Comparison of ENCODE assay signal across 25 cellular contexts in genomic region chr19:5881543-5882299, GRCh38. TPM values are rescaled to one million over a fixed set of nuclear protein-coding genes. Genes with fewer than 3 reads are reported as not detected.
A peak's percentile ranks its signal among the peaks of the same experiment; 100 is the strongest.
DNase-seq lines count a peak whose midpoint lies in the region; ATAC-seq and TF ChIP-seq lines count a peak whose summit lies in the region.
"Had no signal": no experiment of that assay in that cellular context is flagged by ENCODE, and none has a peak within 500 bp of the region (broad histone marks: within the 10 kb centered on the region; RNA-seq: fewer than 3 reads in every experiment).

No MANE protein-coding gene starts in this region.

- H2AFZ ChIP-seq in IMR-90 (replicated peaks; ENCODE audit: low read length, poor library complexity) (no peak overlapping the region), H9 (ENCODE audit: low read length) (no peak overlapping the region)

- TF ChIP-seq POLR2A in IMR-90 (IDR thresholded peaks at IDR 0.05; ENCODE audit: low read depth, low read length) = no peak

- ATAC-seq in IMR-90 (ENCODE audit: low read depth) = no peak
- ATAC-seq in left lung = no peak
- ATAC-seq in left colon = no peak
- ATAC-seq: Right ventricle myocardium inferior, upper lobe of right lung had no signal

- no peaks in the 10 kb centered on the region; a peak in 1 of 5 replicates for H3K9me3 Mint-ChIP-seq in H9
- H3K9me3 Mint-ChIP-seq: activated CD4-positive, alpha-beta memory T cell treated with anti-CD3 and anti-CD28 coated beads, Interleukin-2, amount 10 ng/mL, durations not matched to agents 7 days and 5 days; T-helper 1 cell treated with Interleukin-12 subunit alpha and Interleukin-12 subunit beta and Interleukin-4 antibody, amounts not matched to agents 30 μg/mL and 1 μg/mL, for 36 hours had no signal

- H3K4me2 ChIP-seq in IMR-90 (ENCODE audit: low read depth, low read length) = no peak overlapping the region
- no peak overlapping the region for H3K4me2 ChIP-seq in H9 (ENCODE audit: insufficient read depth, insufficient read length, low read length)

- no peak overlapping the region for H3K9ac ChIP-seq in IMR-90 (ENCODE audit: low read depth, low read length)
- H3K9ac ChIP-seq in muscle layer of colon (ENCODE audit: low read length) = no peak overlapping the region
- no peak overlapping the region for H3K9ac ChIP-seq in H9 (ENCODE audit: extremely low read depth, insufficient read length, low read length)

- H3K23ac ChIP-seq in IMR-90 (ENCODE audit: low read depth, low read length) (no peak overlapping the region), H9 (ENCODE audit: insufficient read length, low read depth, low read length) (no peak overlapping the region)

- no peak overlapping the region for H3K27ac Mint-ChIP-seq in H9
- H3K27ac Mint-ChIP-seq: activated CD4-positive, alpha-beta memory T cell treated with anti-CD3 and anti-CD28 coated beads, Interleukin-2, amount 10 ng/mL, durations not matched to agents 7 days and 5 days; nephron progenitor cell; T-helper 1 cell treated with Interleukin-12 subunit alpha and Interleukin-12 subunit beta and Interleukin-4 antibody, amounts not matched to agents 30 μg/mL and 1 μg/mL, for 36 hours had no signal

- TF ChIP-seq RAD21 in IMR-90 (IDR thresholded peaks at IDR 0.05; ENCODE audit: low read length) = no peak

- no peak overlapping the region for H2BK12ac ChIP-seq in H9 (ENCODE audit: insufficient read length, low read depth, low read length)

- H2BK5ac ChIP-seq in IMR-90 (ENCODE audit: low read depth, low read length, poor library complexity, severe bottlenecking) (no peak overlapping the region), H9 (ENCODE audit: insufficient read length, low read length) (no peak overlapping the region)

- H3K27ac ChIP-seq in IMR-90 (ENCODE audit: insufficient read depth, low read length) (no peak overlapping the region), muscle layer of colon (ENCODE audit: low read depth, low read length) (peak overlapping the region; percentile 17), left lung (no peak overlapping the region), H9 (ENCODE audit: insufficient read length, low read depth, low read length) (no peak overlapping the region)
- H3K27ac ChIP-seq: upper lobe of right lung, VCaP had no signal

- CTCF ChIA-PET in IMR-90 (lab: Yijun Ruan, JAX) = no interaction called here

- H4K8ac ChIP-seq in IMR-90 (ENCODE audit: low read depth in 2 of 2, low read length in 2 of 2) (no peak overlapping the region), H9 (replicated peaks; ENCODE audit: insufficient read length, low read depth, low read length) (no peak overlapping the region)

- intact Hi-C loops in IMR-90 (cut with micrococcal nuclease) (no loop called here), left lung (cut with DNase I) (no loop called here), left colon (cut with DNase I, micrococcal nuclease) (no loop called here)

- H3K4me3 ChIP-seq in IMR-90 (ENCODE audit: insufficient read depth, low read depth, low read length) = no peak overlapping the region
- no peak overlapping the region for H3K4me3 ChIP-seq in muscle layer of colon (ENCODE audit: low read depth in 1 of 2, low read length in 2 of 2)
- no peak overlapping the region for H3K4me3 ChIP-seq in left lung
- H3K4me3 ChIP-seq: MG63, stomach, upper lobe of right lung had no signal

- H3K4me1 ChIP-seq in IMR-90 (ENCODE audit: control insufficient read depth, insufficient read depth, low read length) (peaks cover 13% of the 10 kb centered on the region), muscle layer of colon (ENCODE audit: insufficient read depth, low read length) (peaks cover 20% of the 10 kb centered on the region), left lung (peaks cover 0 to 5% of the 10 kb centered on the region in 2 donors), H9 (ENCODE audit: insufficient read depth, low read length) (no peaks in the 10 kb centered on the region)

- H3K27me3 ChIP-seq in IMR-90 (ENCODE audit: control insufficient read depth, insufficient read depth, low read length) (no peaks in the 10 kb centered on the region), muscle layer of colon (ENCODE audit: control insufficient read depth in 1 of 2, insufficient read depth in 2 of 2, low read length in 2 of 2) (no peaks in the 10 kb centered on the region), left lung (peaks cover 0 to 60% of the 10 kb centered on the region in 2 donors), H9 (ENCODE audit: insufficient read depth, low read length) (no peaks in the 10 kb centered on the region)
- H3K27me3 ChIP-seq: MG63, upper lobe of right lung had no signal

- 59% methylated on average over 4 of the region's 19 CpGs; no CpG with 5 or more reads in 1 of the 2 experiments for WGBS in IMR-90 (ENCODE audit: extremely low coverage in 2 of 2, insufficient read length in 1 of 2), 2 experiments
- WGBS in H9 (ENCODE audit: extremely low coverage, insufficient read length, low lambda C conversion rate) = no CpG with 5 or more reads among the region's 19 CpGs

- H3K9me3 ChIP-seq in IMR-90 (ENCODE audit: control insufficient read depth, insufficient read depth, low read length) = no peaks in the 10 kb centered on the region
- no peaks in the 10 kb centered on the region for H3K9me3 ChIP-seq in muscle layer of colon (ENCODE audit: low read length)
- no peaks in the 10 kb centered on the region for H3K9me3 ChIP-seq in left lung
- no peaks in the 10 kb centered on the region for H3K9me3 ChIP-seq in H9 (ENCODE audit: control insufficient read depth, low read depth, low read length)
- H3K9me3 ChIP-seq: MG63, stomach, upper lobe of right lung had no signal

- in situ Hi-C loops in IMR-90 (cut with MboI; ENCODE audit: low sequenced_read_pairs) = no loop called here

- no peak overlapping the region for H3T11ph ChIP-seq in H9 (ENCODE audit: low read length)

- H3K79me1 ChIP-seq in IMR-90 (ENCODE audit: low read depth in 1 of 2, low read length in 2 of 2) (no peaks in the 10 kb centered on the region), H9 (ENCODE audit: insufficient read depth, low read depth, low read length, poor library complexity, severe bottlenecking) (no peaks in the 10 kb centered on the region)

- H3K36me3 Mint-ChIP-seq in H9 (ENCODE audit: insufficient read depth in 1 of 3, low read depth in 3 of 3) = no peaks in the 10 kb centered on the region

- H3K14ac ChIP-seq in IMR-90 (replicated peaks; ENCODE audit: low read depth, low read length) (no peak overlapping the region), H9 (ENCODE audit: insufficient read depth, low read length) (no peak overlapping the region)

- no peak for TF ChIP-seq CTCF in IMR-90 (conservative IDR thresholded peaks at IDR 0.05; ENCODE audit: low read depth, low read length)
- no peak for TF ChIP-seq CTCF in left lung (IDR thresholded peaks at IDR 0.05)
- TF ChIP-seq CTCF in H9 (conservative IDR thresholded peaks at IDR 0.05) = no peak

- peak; percentile 23 for DNase-seq in DMS79 treated with DMSO at 0.1 percent for 48 hours (lab: John Stamatoyannopoulos, UW)
- no peak for DNase-seq in DMS79 (lab: John Stamatoyannopoulos, UW)
- no peak for DNase-seq in IMR-90
- peak; percentile 43 to 62 for DNase-seq in NCI-H524 (lab: John Stamatoyannopoulos, UW)
- no peak for DNase-seq in left lung
- DNase-seq in H9 = no peak
- DNase-seq in left colon = no peak
- DNase-seq: activated CD4-positive, alpha-beta memory T cell treated with anti-CD3 and anti-CD28 coated beads, Interleukin-2, amount 10 ng/mL, durations not matched to agents 7 days and 5 days; activated naive CD4-positive, alpha-beta T cell; amniotic stem cell; central memory CD4-positive, alpha-beta T cell; MG63; NCI-H1930; nephron progenitor cell; small intestine; stimulated activated CD4-positive, alpha-beta T cell treated with anti-CD3 and anti-CD28 coated beads, Interleukin-4, amount 100 ng/mL, for 1 hour; stomach; upper lobe of right lung had no signal

- no peak overlapping the region for H3K4me3 Mint-ChIP-seq in H9
- H3K4me3 Mint-ChIP-seq: activated CD4-positive, alpha-beta memory T cell treated with anti-CD3 and anti-CD28 coated beads, Interleukin-2, amount 10 ng/mL, durations not matched to agents 7 days and 5 days; nephron progenitor cell; T-helper 1 cell treated with Interleukin-12 subunit alpha and Interleukin-12 subunit beta and Interleukin-4 antibody, amounts not matched to agents 30 μg/mL and 1 μg/mL, for 36 hours had no signal

- H3K56ac ChIP-seq in IMR-90 (ENCODE audit: extremely low read depth, insufficient read depth, low read length) (no peak overlapping the region), H9 (ENCODE audit: insufficient read length, low read depth, low read length) (no peak overlapping the region)

- H2AK5ac ChIP-seq in IMR-90 (ENCODE audit: low read depth, low read length) (peak overlapping the region; percentile 36; the same call in 1 of the 2 replicates), H9 (ENCODE audit: insufficient read length, low read length) (no peak overlapping the region)

- POLR2A ChIA-PET in IMR-90 (lab: Charles Lee; ENCODE audit: unreplicated experiment) = no interaction called here

- H2BK120ac ChIP-seq in IMR-90 (ENCODE audit: low read depth, low read length) (peak overlapping the region; percentile 14), H9 (ENCODE audit: low read depth, low read length, poor library complexity, severe bottlenecking) (no peak overlapping the region)

- H4K20me1 ChIP-seq in IMR-90 (ENCODE audit: insufficient read depth, low read length) = no peaks in the 10 kb centered on the region
- H4K20me1 ChIP-seq in H9 (ENCODE audit: control insufficient read depth, insufficient read depth, insufficient read length) = no peaks in the 10 kb centered on the region

- H3K79me2 ChIP-seq in H9 (ENCODE audit: insufficient read depth, low read length) = no peaks in the 10 kb centered on the region

- peak overlapping the region; percentile 12; the same call in 2 of the 3 replicates for H2BK15ac ChIP-seq in IMR-90 (ENCODE audit: low read depth, low read length)
- no peak overlapping the region for H2BK15ac ChIP-seq in H9 (ENCODE audit: low read depth, low read length)

- peak overlapping the region; percentile 6; the same call in 1 of the 2 replicates for H2BK20ac ChIP-seq in IMR-90 (ENCODE audit: low read depth, low read length)
- no peak overlapping the region for H2BK20ac ChIP-seq in H9 (ENCODE audit: low read depth, low read length, poor library complexity, severe bottlenecking)

- BruUV-seq in IMR-90 (replicated peaks; lab: Mats Ljungman, UMichigan) = no TSS peak

- H4K91ac ChIP-seq in IMR-90 (ENCODE audit: insufficient read depth, low read depth, low read length) (0 out of 2 replicates have a peak overlapping the region, but pooled peaks have one; percentile 7), H9 (ENCODE audit: insufficient read length, low read depth, low read length) (no peak overlapping the region)

- H2AK9ac ChIP-seq in IMR-90 (replicated peaks; ENCODE audit: low read depth, low read length, poor library complexity) = no peak overlapping the region

- H3K4ac ChIP-seq in IMR-90 (ENCODE audit: low read depth, low read length) (no peak overlapping the region), H9 (ENCODE audit: low read depth, low read length) (no peak overlapping the region)

- H3K27me3 Mint-ChIP-seq in H9 (ENCODE audit: low read depth) = peaks cover 30% of the 10 kb centered on the region

- H3K18ac ChIP-seq in IMR-90 (ENCODE audit: low read depth, low read length) (no peak overlapping the region), H9 (ENCODE audit: insufficient read length, low read depth, low read length) (no peak overlapping the region)

- H3K36me3 ChIP-seq in IMR-90 (ENCODE audit: control insufficient read depth, insufficient read depth, low read length) = no peaks in the 10 kb centered on the region
- H3K36me3 ChIP-seq in muscle layer of colon (ENCODE audit: insufficient read depth, low read length) = no peaks in the 10 kb centered on the region
- H3K36me3 ChIP-seq in left lung = no peaks in the 10 kb centered on the region
- H3K36me3 ChIP-seq: MG63, stomach, upper lobe of right lung had no signal

- dilution Hi-C loops in IMR-90 (cut with HindIII; ENCODE audit: low sequenced_read_pairs, unreplicated experiment) = no loop called here

- peaks cover 13 to 24% of the 10 kb centered on the region in 2 experiments for H3K4me1 Mint-ChIP-seq in H9
- H3K4me1 Mint-ChIP-seq: activated CD4-positive, alpha-beta memory T cell treated with anti-CD3 and anti-CD28 coated beads, Interleukin-2, amount 10 ng/mL, durations not matched to agents 7 days and 5 days had no signal

- H3K23me2 ChIP-seq in H9 (ENCODE audit: insufficient read length, low read depth, low read length, poor library complexity, severe bottlenecking) = no peaks in the 10 kb centered on the region

- H4K5ac ChIP-seq in IMR-90 (ENCODE audit: low read depth, low read length) (no peak overlapping the region), H9 (ENCODE audit: insufficient read length, low read depth, low read length) (no peak overlapping the region)

- H3K9me1 ChIP-seq in IMR-90 (ENCODE audit: insufficient read depth, low read length) = peaks cover 5% of the 10 kb centered on the region; the same call in 1 of the 2 replicates

RNA-seq across cellular contexts. Expression of gene FUT5, which starts 11.4 kb away (rescaled TPM):
- total RNA-seq in IMR-90 (2012; rRNA removed) = not detected in 2 replicates
- polyA plus RNA-seq in IMR-90 (2012; rRNA removed) = not detected in 2 replicates
- polyA plus RNA-seq in IMR-90 (2012; cell fraction: cytosol; rRNA removed) = not detected in 2 replicates
- polyA plus RNA-seq in IMR-90 (2012; cell fraction: nucleus; rRNA removed; ENCODE audit: low replicate concordance) = not detected in 2 replicates
- not detected for total RNA-seq in left lung
- not detected in 2 replicates for total RNA-seq in H9 (2021)
- not detected for total RNA-seq in left colon
- total RNA-seq: posterior vena cava, Right ventricle myocardium inferior, upper lobe of right lung had no signal
- polyA plus RNA-seq: BJ, esophagus, small intestine, stomach had no signal

RNA-seq across cellular contexts. Expression of gene NDUFA11, which starts 21.9 kb away (rescaled TPM):
- total RNA-seq in IMR-90 (2012; rRNA removed) (297 and 375 TPM in 2 replicates), left lung (100 to 1,000 TPM; 163 to 190 TPM), H9 (2021) (282 TPM in 2 replicates), left colon (100 to 1,000 TPM; 175 to 187 TPM)
- polyA plus RNA-seq in IMR-90 (2012; rRNA removed) = 1,140 and 1,276 TPM in 2 replicates
- 644 and 1,099 TPM in 2 replicates for polyA plus RNA-seq in IMR-90 (2012; cell fraction: cytosol; rRNA removed)
- polyA plus RNA-seq in IMR-90 (2012; cell fraction: nucleus; rRNA removed; ENCODE audit: low replicate concordance) = 285 and 599 TPM in 2 replicates

RNA-seq across cellular contexts. Expression of gene VMAC, which starts 23.0 kb away (rescaled TPM):
- total RNA-seq in IMR-90 (2012; rRNA removed) = 1.4 and 1.7 TPM in 2 replicates
- polyA plus RNA-seq in IMR-90 (2012; rRNA removed) = 3.1 TPM in 2 replicates
- 2.2 and 3.0 TPM in 2 replicates for polyA plus RNA-seq in IMR-90 (2012; cell fraction: cytosol; rRNA removed)
- 27.6 and 28.8 TPM in 2 replicates for polyA plus RNA-seq in IMR-90 (2012; cell fraction: nucleus; rRNA removed; ENCODE audit: low replicate concordance)
- 1 to 10 TPM; 5.0 to 6.6 TPM for total RNA-seq in left lung
- 1.9 and 2.2 TPM in 2 replicates for total RNA-seq in H9 (2021)
- 1 to 10 TPM; 6.0 to 6.3 TPM for total RNA-seq in left colon

RNA-seq across cellular contexts. Expression of gene FUT3, which starts 30.5 kb away (rescaled TPM):
- total RNA-seq in IMR-90 (2012; rRNA removed) (not detected in 2 replicates), left lung (10 to 100 TPM; 25.2 to 31.4 TPM), H9 (2021) (not detected in 2 replicates), left colon (100 to 1,000 TPM; 224 to 253 TPM)
- not detected in 2 replicates for polyA plus RNA-seq in IMR-90 (2012; rRNA removed)
- not detected in 2 replicates for polyA plus RNA-seq in IMR-90 (2012; cell fraction: cytosol; rRNA removed)
- not detected in 2 replicates for polyA plus RNA-seq in IMR-90 (2012; cell fraction: nucleus; rRNA removed; ENCODE audit: low replicate concordance)
- total RNA-seq: activated CD4-positive, alpha-beta memory T cell treated with anti-CD3 and anti-CD28 coated beads, Interleukin-2, amount 10 ng/mL, durations not matched to agents 7 days and 5 days; posterior vena cava; Right ventricle myocardium inferior had no signal
- polyA plus RNA-seq: BJ had no signal

RNA-seq across cellular contexts. Expression of gene CAPS, which starts 32.3 kb away (rescaled TPM):
- total RNA-seq in IMR-90 (2012; rRNA removed) = 0.54 and 1.4 TPM in 2 replicates
- polyA plus RNA-seq in IMR-90 (2012; rRNA removed) = 4.9 and 5.6 TPM in 2 replicates
- 2.2 and 2.4 TPM in 2 replicates for polyA plus RNA-seq in IMR-90 (2012; cell fraction: cytosol; rRNA removed)
- 34.4 and 78.7 TPM in 2 replicates for polyA plus RNA-seq in IMR-90 (2012; cell fraction: nucleus; rRNA removed; ENCODE audit: low replicate concordance)
- total RNA-seq in left lung = 10 to 100 TPM in 1 of 2 donors, 1 to 10 TPM in 1; 8.8 to 40.9 TPM
- 2.3 and 2.5 TPM in 2 replicates for total RNA-seq in H9 (2021)
- total RNA-seq in left colon = 10 to 100 TPM; 14.3 to 18.6 TPM

Comparison
In these comparisons a context has a peak if more than half of its experiments do, and no peak if none do; other contexts are left out.
1. DNase-seq: peak in DMS79 treated with DMSO at 0.1 percent for 48 hours (single experiment) and NCI-H524 (2 of 2); none in DMS79 (single experiment), IMR-90 (single experiment), left lung (0 of 2), H9 (single experiment) and left colon (0 of 2).